In the genomic region with DNA sequence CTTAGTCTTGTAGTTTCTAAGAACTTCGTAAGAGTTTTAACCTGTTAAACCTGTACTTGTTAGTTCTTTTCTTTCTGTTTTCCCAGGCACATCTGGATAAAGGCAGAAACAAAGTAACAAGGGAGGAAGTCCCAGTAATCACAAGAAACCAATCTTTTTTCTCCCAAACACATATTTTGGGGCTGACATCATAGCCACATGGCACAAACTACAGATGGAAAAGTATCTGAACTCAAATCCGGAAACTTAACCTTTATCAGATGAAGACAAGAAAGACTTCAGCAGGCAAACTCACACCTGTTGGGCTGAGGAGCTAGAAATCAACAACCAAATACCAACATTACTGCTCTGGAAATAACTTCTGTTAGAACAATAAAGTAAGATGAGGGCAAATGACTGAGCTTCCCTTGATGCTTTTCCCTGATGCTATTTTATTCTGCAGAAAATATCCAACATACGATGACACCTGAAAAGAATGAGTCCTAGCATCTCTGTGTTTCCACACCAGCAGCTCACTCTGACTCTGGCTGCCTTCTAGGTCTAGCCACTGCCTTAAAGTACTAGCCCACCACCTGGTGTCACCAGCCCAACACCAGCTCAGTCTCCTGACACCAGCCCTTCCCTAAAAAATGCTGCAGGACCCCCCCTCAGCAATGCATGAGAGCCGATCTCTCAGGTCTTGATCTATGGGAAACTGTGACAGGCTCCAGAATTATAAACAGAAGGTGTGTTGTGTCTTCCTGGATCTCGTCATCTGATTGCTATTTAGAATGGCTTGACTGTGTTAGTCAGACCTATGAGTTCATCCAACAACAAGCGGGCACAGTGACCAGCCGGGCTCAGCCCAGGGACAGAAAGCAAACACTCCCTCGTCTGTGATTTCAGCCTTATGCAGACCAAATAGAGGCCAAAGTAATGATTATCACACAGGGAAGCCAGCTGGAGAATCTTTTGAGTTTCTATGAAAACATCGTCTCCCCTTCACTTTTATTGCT, we compare ENCODE assay signal across 8 cellular contexts.
A peak's percentile ranks its signal among the peaks of the same experiment; 100 is the strongest.
DNase-seq lines count a peak whose midpoint lies in the region; ATAC-seq, FAIRE-seq and TF ChIP-seq lines count a peak whose summit lies in the region.

No MANE protein-coding gene starts in this region.

- CTCF ChIA-PET in A549 (lab: Yijun Ruan, JAX) = interaction anchor here (1.2 to 1.8 kb wide), 2 partner anchors 166 to 167 kb away, joined by 4 to 6 read pairs; partner anchors contain the start of gene VIM
- CTCF ChIA-PET in endothelial cell of umbilical vein (lab: Charles Lee) = interaction anchor here (0.8 to 2.7 kb wide), 14 partner anchors 12 to 210 kb away, joined by 3 to 18 read pairs (median 4); partner anchors contain the start of gene VIM

- H3K27ac ChIP-seq in A549 (peak overlapping the region; percentile 36 to 78), endothelial cell of umbilical vein (ENCODE audit: insufficient read depth, low read depth, low read length) (peak overlapping the region; percentile 100), prostate gland (no peak overlapping the region)

- intact Hi-C loops in endothelial cell of umbilical vein (cut with micrococcal nuclease) (loop anchor here (1.0 to 5.0 kb wide), 15 partner anchors 13 to 230 kb away; partner anchors contain the start of genes TRDMT1 and VIM), prostate gland (cut with DNase I) (no loop called here)

- H3K4me1 ChIP-seq in A549 (peaks cover 37% of the 10 kb centered on the region), endothelial cell of umbilical vein (ENCODE audit: control insufficient read depth, extremely low read depth, insufficient read depth, low read length) (peaks cover 73% of the 10 kb centered on the region), prostate gland (replicated peaks) (no peaks in the 10 kb centered on the region)

- H4K20me1 ChIP-seq in endothelial cell of umbilical vein (replicated peaks; ENCODE audit: control insufficient read depth, extremely low read depth, insufficient read depth, low read length) = no peaks in the 10 kb centered on the region

- H3K36me3 ChIP-seq in endothelial cell of umbilical vein (ENCODE audit: control insufficient read depth in 2 of 2, extremely low read depth in 1 of 2, insufficient read depth in 2 of 2, low read length in 2 of 2) (no peaks in the 10 kb centered on the region), prostate gland (no peaks in the 10 kb centered on the region)

- peak; percentile 96 to 99 for ATAC-seq in A549
- no peak for ATAC-seq in GM18873 (IDR thresholded peaks at IDR 0.05; ENCODE audit: low FRiP score, unreplicated experiment)

- H3K9me3 ChIP-seq in A549 = no peaks in the 10 kb centered on the region
- H3K9me3 ChIP-seq in endothelial cell of umbilical vein (replicated peaks; ENCODE audit: control insufficient read depth, insufficient read depth, low read length) = no peaks in the 10 kb centered on the region
- no peaks in the 10 kb centered on the region for H3K9me3 ChIP-seq in prostate gland

- no peaks in the 10 kb centered on the region for H3K9me1 ChIP-seq in endothelial cell of umbilical vein (replicated peaks; ENCODE audit: control insufficient read depth, extremely low read depth, insufficient read depth, low read length)

- FAIRE-seq in A549 (lab: Jason Lieb, UNC) = no peak
- FAIRE-seq in endothelial cell of umbilical vein (lab: Jason Lieb, UNC) = peak; percentile 89

- TF ChIP-seq EP300 in A549 (IDR thresholded peaks at IDR 0.05) = no peak

- no peak; a peak in 1 of 5 replicates for TF ChIP-seq RAD21 in A549 (conservative IDR thresholded peaks at IDR 0.05 in 1 of 2, IDR thresholded peaks at IDR 0.05 in 1 of 2)

- peak overlapping the region; percentile 97 for H3K9ac ChIP-seq in endothelial cell of umbilical vein (replicated peaks; ENCODE audit: extremely low read depth, insufficient read depth, low read length)

- POLR2A ChIA-PET in A549 (lab: Yijun Ruan, JAX) = interaction anchor here (0.7 to 2.5 kb wide), 3 partner anchors 138 to 169 kb away, joined by 3 to 10 read pairs (median 7); partner anchors contain the start of genes TRDMT1 and VIM
- POLR2A ChIA-PET in endothelial cell of umbilical vein (lab: Charles Lee) = interaction anchor here (0.5 to 2.7 kb wide), 9 partner anchors 13 to 166 kb away, joined by 3 to 10 read pairs (median 5); partner anchors contain the start of gene TRDMT1

- H3K4me2 ChIP-seq in A549 (peak overlapping the region; percentile 70), endothelial cell of umbilical vein (ENCODE audit: insufficient read depth, low read length) (peak overlapping the region; percentile 93)

- TF ChIP-seq POLR2A in A549 (IDR thresholded peaks at IDR 0.05; ENCODE audit: low read length) (no peak), endothelial cell of umbilical vein (IDR thresholded peaks at IDR 0.05; ENCODE audit: low read depth, low read length) (peak; percentile 44), prostate gland (IDR thresholded peaks at IDR 0.05) (no peak)

- WGBS in A549 (ENCODE audit: missing lambda C conversion rate) = 11% methylated on average over 9 of the region's 9 CpGs
- 48% methylated on average over 9 of the region's 9 CpGs for WGBS in prostate gland

- H2AFZ ChIP-seq in endothelial cell of umbilical vein (ENCODE audit: low read depth, low read length) = no peak overlapping the region

- BruUV-seq in endothelial cell of umbilical vein (replicated peaks; lab: Mats Ljungman, UMichigan) = TSS peak; percentile 46

- TF ChIP-seq CTCF in A549 (IDR thresholded peaks at IDR 0.05) (no peak), endothelial cell of umbilical vein (IDR thresholded peaks at IDR 0.05; ENCODE audit: extremely low read depth in 1 of 2, insufficient read depth in 1 of 2, low read depth in 1 of 2, low read length in 2 of 2) (no peak), prostate gland (IDR thresholded peaks at IDR 0.05) (no peak)

- H3K4me3 ChIP-seq in A549 = no peak overlapping the region
- peak overlapping the region in 1 of 3 experiments; percentile 45 for H3K4me3 ChIP-seq in endothelial cell of umbilical vein (replicated peaks in 1 of 3; ENCODE audit: insufficient read depth in 1 of 3, low read depth in 1 of 3, low read length in 3 of 3)
- no peak overlapping the region for H3K4me3 ChIP-seq in prostate gland

- H3K27me3 ChIP-seq in endothelial cell of umbilical vein (ENCODE audit: control insufficient read depth in 2 of 2, insufficient read depth in 2 of 2, low read length in 2 of 2) (no peaks in the 10 kb centered on the region), prostate gland (replicated peaks; ENCODE audit: insufficient read depth) (no peaks in the 10 kb centered on the region)

- dilution Hi-C loops in endothelial cell of umbilical vein (cut with MboI; ENCODE audit: extremely low pct_ligation_motif_present, low sequenced_read_pairs) = no loop called here

- no peaks in the 10 kb centered on the region for H3K79me2 ChIP-seq in endothelial cell of umbilical vein (ENCODE audit: control insufficient read depth, insufficient read depth, low read length)

- DNase-seq in A549 (ENCODE audit: low read depth in 1 of 2, low spot score in 1 of 2) = peak; percentile 58 to 83
- DNase-seq in M059J (ENCODE audit: low read depth) = peak; percentile 92
- DNase-seq in endothelial cell of umbilical vein (ENCODE audit: low read depth, low spot score) = peak; percentile 92
- DNase-seq in myocyte (ENCODE audit: low read depth) = peak; percentile 82
- no peak for DNase-seq in prostate gland (ENCODE audit: low spot score)
- no peak for DNase-seq in NCI-H82 treated with DMSO at 0.1 percent for 48 hours (lab: John Stamatoyannopoulos, UW; ENCODE audit: unreplicated experiment)
- DNase-seq in T-helper 1 cell = no peak

TF ChIP-seq in A549, 52 proteins besides CTCF, POLR2A, EP300 and RAD21:
- no peak for TF ChIP-seq CBX2 (IDR thresholded peaks at IDR 0.05; ENCODE audit: borderline replicate concordance, low read depth)
- peak; percentile 58 for TF ChIP-seq MAX (IDR thresholded peaks at IDR 0.05)
- peak; percentile 53; the same call in 1 of the 2 replicates for TF ChIP-seq GATA3 (IDR thresholded peaks at IDR 0.05; ENCODE audit: borderline replicate concordance)
- no peak for TF ChIP-seq EHF (CRISPR knock-in tag; IDR thresholded peaks at IDR 0.05)
- TF ChIP-seq MYC (IDR thresholded peaks at IDR 0.05; ENCODE audit: borderline replicate concordance, low read length) = no peak
- TF ChIP-seq FOSL2 (IDR thresholded peaks at IDR 0.05) = peak; percentile 71
- TF ChIP-seq FOSL2 (CRISPR knock-in tag; IDR thresholded peaks at IDR 0.05) = peak; percentile 69
- peak; percentile 60 for TF ChIP-seq JUNB (IDR thresholded peaks at IDR 0.05)

TF ChIP-seq in endothelial cell of umbilical vein, 7 proteins besides CTCF, POLR2A, EP300 and RAD21:
- TF ChIP-seq EZH2 (IDR thresholded peaks at IDR 0.05; ENCODE audit: borderline replicate concordance, low read depth, low read length, severe bottlenecking) = no peak
- TF ChIP-seq FOS (IDR thresholded peaks at IDR 0.05; ENCODE audit: borderline replicate concordance, insufficient read depth, low read length) = peak; percentile 89
- TF ChIP-seq JUN (IDR thresholded peaks at IDR 0.05; ENCODE audit: borderline replicate concordance, insufficient read depth, insufficient read length, low read depth) = peak; percentile 94
- peak; percentile 33 for TF ChIP-seq MAX (IDR thresholded peaks at IDR 0.05; ENCODE audit: insufficient read depth, insufficient read length)
- peak; percentile 91 for TF ChIP-seq GATA2 (IDR thresholded peaks at IDR 0.05; ENCODE audit: insufficient read depth, insufficient read length, low read depth, low read length)
- TF ChIP-seq POLR2AphosphoS5 (IDR thresholded peaks at IDR 0.05; ENCODE audit: insufficient read depth, low read depth, low read length) = peak; percentile 76
- no peak for TF ChIP-seq MYC (IDR thresholded peaks at IDR 0.05; ENCODE audit: low read depth, low read length)

Comparison
In these comparisons a context has a peak if more than half of its experiments do, and no peak if none do; other contexts are left out.
1. DNase-seq: peak in A549 (2 of 2), M059J (single experiment), endothelial cell of umbilical vein (single experiment) and myocyte (single experiment); none in prostate gland (single experiment), NCI-H82 treated with DMSO at 0.1 percent for 48 hours (single experiment) and T-helper 1 cell (0 of 5).
2. H3K27ac ChIP-seq: peak in A549 (2 of 2) and endothelial cell of umbilical vein (single experiment); none in prostate gland (0 of 2).